8 cellular contexts compared by ENCODE assay signal in genomic region chr17:2041561-2042354, GRCh38. TPM values are rescaled to one million over a fixed set of nuclear protein-coding genes. Genes with fewer than 3 reads are reported as not detected.
DNase-seq lines count a peak whose midpoint lies in the region; TF ChIP-seq lines count a peak whose summit lies in the region.

Gene OVCA2 (plus strand): TSS chr17:2042022. CDS start chr17:2042048, 26 bp downstream.

- H3K9me3 ChIP-seq in ES-I3 (ENCODE audit: control insufficient read depth, insufficient read depth, low read length): no peaks in the 10 kb centered on the region
- H3K9me3 ChIP-seq in Loucy (ENCODE audit: insufficient read depth, low read depth, low read length): no peaks in the 10 kb centered on the region
- H3K9me3 ChIP-seq in neural progenitor cell (ENCODE audit: low read depth): no peaks in the 10 kb centered on the region
- no peaks in the 10 kb centered on the region for H3K9me3 ChIP-seq in subcutaneous abdominal adipose tissue (ENCODE audit: control insufficient read depth in 5 of 5, low read length in 5 of 5)

- TF ChIP-seq CTCF in Loucy (conservative IDR thresholded peaks at IDR 0.05; ENCODE audit: low read length): peak; percentile 40; the same call in 1 of the 2 replicates
- peak; percentile 50 for TF ChIP-seq CTCF in fibroblast of villous mesenchyme (IDR thresholded peaks at IDR 0.05; ENCODE audit: insufficient read depth, low read depth, low read length)
- TF ChIP-seq CTCF in neural progenitor cell (IDR thresholded peaks at IDR 0.05): peak; percentile 63

- H3K27me3 Mint-ChIP-seq in neural progenitor cell (ENCODE audit: insufficient read depth, low read depth): peaks cover 12% of the 10 kb centered on the region

- peak within 1 kb of the TSS; percentile 88 for H3K4me3 Mint-ChIP-seq in neural progenitor cell

- H3K9ac ChIP-seq in ES-I3 (ENCODE audit: low read depth, low read length): peak within 1 kb of the TSS; percentile 78
- H3K9ac ChIP-seq in Loucy (ENCODE audit: low read depth, low read length, poor library complexity, severe bottlenecking): peak within 1 kb of the TSS; percentile 84
- peak within 1 kb of the TSS; percentile 61 for H3K9ac ChIP-seq in neural progenitor cell
- peak within 1 kb of the TSS; percentile 29 to 93 (median 89) for H3K9ac ChIP-seq in subcutaneous abdominal adipose tissue (ENCODE audit: low read length in 5 of 5)

- H3K27ac ChIP-seq in neural progenitor cell: no peak within 1 kb of the TSS
- H3K27ac ChIP-seq in subcutaneous abdominal adipose tissue (ENCODE audit: low read depth, low read length): peak within 1 kb of the TSS; percentile 88

- H3K4me3 ChIP-seq in Loucy (ENCODE audit: low read length, poor library complexity, severe bottlenecking): peak within 1 kb of the TSS; percentile 82
- H3K4me3 ChIP-seq in fibroblast of villous mesenchyme (ENCODE audit: low read depth, low read length): peak within 1 kb of the TSS; percentile 90
- peak within 1 kb of the TSS; percentile 78 for H3K4me3 ChIP-seq in neural progenitor cell
- peak within 1 kb of the TSS; percentile 85 to 97 (median 88) for H3K4me3 ChIP-seq in subcutaneous abdominal adipose tissue (ENCODE audit: low read depth in 1 of 5, low read length in 5 of 5)

- no peaks in the 10 kb centered on the region for H3F3A ChIP-seq in Loucy (ENCODE audit: low read depth)
- peaks cover 12% of the 10 kb centered on the region for H3F3A ChIP-seq in neural progenitor cell (ENCODE audit: low read depth)

- H4K20me1 ChIP-seq in Loucy (ENCODE audit: insufficient read depth, low read length, poor library complexity, severe bottlenecking) (no peaks in the 10 kb centered on the region), neural progenitor cell (ENCODE audit: low read depth) (peaks cover 5% of the 10 kb centered on the region)

- H3K27me3 ChIP-seq in Loucy (ENCODE audit: insufficient read depth, low read length, poor library complexity, severe bottlenecking): no peaks in the 10 kb centered on the region
- H3K27me3 ChIP-seq in neural progenitor cell: peaks cover 8% of the 10 kb centered on the region
- no peaks in the 10 kb centered on the region for H3K27me3 ChIP-seq in subcutaneous abdominal adipose tissue (ENCODE audit: control insufficient read depth in 5 of 5, insufficient read depth in 4 of 5, low read length in 5 of 5)

- H3K4me2 ChIP-seq in Loucy (ENCODE audit: low read depth, low read length, poor library complexity, severe bottlenecking) (peak within 1 kb of the TSS; percentile 89), neural progenitor cell (peak within 1 kb of the TSS; percentile 89)

- H3K36me3 Mint-ChIP-seq in neural progenitor cell: peaks cover 16% of the 10 kb centered on the region

- H3K4me1 Mint-ChIP-seq in neural progenitor cell: peaks cover 27% of the 10 kb centered on the region

- H3K36me3 ChIP-seq in ES-I3 (ENCODE audit: insufficient read depth, low read length) (peaks cover 6% of the 10 kb centered on the region; the same call in 1 of the 2 replicates), Loucy (ENCODE audit: insufficient read depth, low read length) (no peaks in the 10 kb centered on the region; the same call in 1 of the 2 replicates), neural progenitor cell (no peaks in the 10 kb centered on the region), subcutaneous abdominal adipose tissue (ENCODE audit: control insufficient read depth in 5 of 5, insufficient read depth in 5 of 5, low read length in 5 of 5) (peaks cover 0 to 52% (median 35%) of the 10 kb centered on the region in 5 donors)

- H3K27ac Mint-ChIP-seq in neural progenitor cell: peak within 1 kb of the TSS; percentile 82

- H3K9me2 ChIP-seq in Loucy (replicated peaks; ENCODE audit: low read depth, low read length): no peaks in the 10 kb centered on the region

- peaks cover 18% of the 10 kb centered on the region for H3K79me2 ChIP-seq in Loucy (ENCODE audit: insufficient read depth, low read length)
- peaks cover 20% of the 10 kb centered on the region for H3K79me2 ChIP-seq in neural progenitor cell (ENCODE audit: low read depth)

- peaks cover 3% of the 10 kb centered on the region; the same call in 1 of the 2 replicates for H3K4me1 ChIP-seq in ES-I3 (ENCODE audit: insufficient read depth, low read length)
- peaks cover 14% of the 10 kb centered on the region for H3K4me1 ChIP-seq in Loucy (ENCODE audit: insufficient read depth, low read length, poor library complexity, severe bottlenecking)
- peaks cover 7% of the 10 kb centered on the region for H3K4me1 ChIP-seq in neural progenitor cell
- peaks cover 3 to 36% (median 27%) of the 10 kb centered on the region in 5 donors for H3K4me1 ChIP-seq in subcutaneous abdominal adipose tissue (ENCODE audit: control insufficient read depth in 5 of 5, insufficient read depth in 5 of 5, low read length in 5 of 5)

- H2AFZ ChIP-seq in Loucy (ENCODE audit: low read length) (peak within 1 kb of the TSS; percentile 85), neural progenitor cell (replicated peaks) (peak within 1 kb of the TSS; percentile 78)

- DNase-seq in H4 (ENCODE audit: low spot score): peak; percentile 80
- peak; percentile 43 for DNase-seq in SIG-M5 (lab: John Stamatoyannopoulos, UW)
- peak; percentile 90 for DNase-seq in activated gamma-delta T cell (lab: John Stamatoyannopoulos, UW)
- peak; percentile 93 for DNase-seq in fibroblast of villous mesenchyme (ENCODE audit: low read depth)
- peak; percentile 99 for DNase-seq in neural progenitor cell (ENCODE audit: low spot score)

- no peaks in the 10 kb centered on the region for H3K9me3 Mint-ChIP-seq in neural progenitor cell

RNA-seq across cellular contexts. Expression of gene OVCA2, which starts in this region (rescaled TPM):
- total RNA-seq in H4 (2014; rRNA removed; shearing (Covaris generic)): 40.3 and 49.8 TPM in 2 replicates
- total RNA-seq in fibroblast of villous mesenchyme: 48.4 and 61.8 TPM in 2 replicates
- 5.4 and 23.1 TPM in 2 replicates for total RNA-seq in neural progenitor cell (ENCODE audit: low replicate concordance)

Comparison
In these comparisons a context has a peak if more than half of its experiments do, and no peak if none do; other contexts are left out.
1. DNase-seq: peak in every context shown above with its lines; median percentile 99 in neural progenitor cell; 93 in fibroblast of villous mesenchyme; 90 in activated gamma-delta T cell; 80 in H4; 43 in SIG-M5.